ENCODE assay signal across 9 cellular contexts in the genomic region with DNA sequence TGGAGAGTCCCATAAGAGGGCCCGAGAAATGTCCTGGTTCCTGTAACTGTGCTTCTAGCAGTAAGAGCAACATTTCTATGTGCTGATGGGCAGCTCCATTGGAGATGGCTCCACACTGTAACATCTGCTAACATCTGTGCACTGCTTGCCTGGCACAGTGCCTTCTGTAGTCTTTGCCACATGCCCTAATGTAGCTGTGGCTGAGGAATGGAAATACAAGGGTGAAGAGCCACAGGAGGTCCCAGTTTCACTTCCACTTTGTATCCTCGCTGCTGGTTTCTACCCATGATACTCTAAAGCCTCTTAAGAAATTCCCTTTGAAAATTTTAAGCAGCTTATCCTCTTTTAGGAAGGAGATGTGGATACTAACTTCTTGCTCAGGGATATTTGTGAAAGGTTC.
A peak's percentile ranks its signal among the peaks of the same experiment; 100 is the strongest.
DNase-seq lines count a peak whose midpoint lies in the region; ATAC-seq and TF ChIP-seq lines count a peak whose summit lies in the region.
"Had no signal": no experiment of that assay in that cellular context is flagged by ENCODE, and none has a peak within 500 bp of the region (broad histone marks: within the 10 kb centered on the region; RNA-seq: fewer than 3 reads in every experiment).

No MANE protein-coding gene starts in this region.

- H3K4me2 ChIP-seq in neural progenitor cell: peak overlapping the region; percentile 30

- H2AFZ ChIP-seq in neural progenitor cell (replicated peaks): no peak overlapping the region

- peaks cover 12% of the 10 kb centered on the region for H4K20me1 ChIP-seq in neural progenitor cell (ENCODE audit: low read depth)

- H3K4me3 Mint-ChIP-seq in neural progenitor cell: no peak overlapping the region

- H3K4me1 Mint-ChIP-seq in neural progenitor cell: peaks cover 2% of the 10 kb centered on the region

- H3K9me3 Mint-ChIP-seq in neural progenitor cell: no peaks in the 10 kb centered on the region

- H3K36me3 Mint-ChIP-seq in neural progenitor cell: peaks cover 7% of the 10 kb centered on the region

- H3K9ac ChIP-seq in neural progenitor cell: no peak overlapping the region

- no peak for TF ChIP-seq CTCF in neural progenitor cell (IDR thresholded peaks at IDR 0.05)

- H3K36me3 ChIP-seq in neural progenitor cell: no peaks in the 10 kb centered on the region
- H3K36me3 ChIP-seq: upper lobe of left lung had no signal

- H3K27me3 ChIP-seq in neural progenitor cell: no peaks in the 10 kb centered on the region
- H3K27me3 ChIP-seq: upper lobe of left lung had no signal

- no peak overlapping the region for H3K4me3 ChIP-seq in neural progenitor cell

- H3K27ac ChIP-seq in neural progenitor cell: no peak overlapping the region
- H3K27ac ChIP-seq: upper lobe of left lung had no signal

- ATAC-seq in GM18873 (IDR thresholded peaks at IDR 0.05; ENCODE audit: low FRiP score, unreplicated experiment): peak; percentile 86
- ATAC-seq in HG02642 (IDR thresholded peaks at IDR 0.05; ENCODE audit: poor library complexity, unreplicated experiment): peak; percentile 97
- no peak for ATAC-seq in esophagus mucosa

- peaks cover 8% of the 10 kb centered on the region for H3K4me1 ChIP-seq in neural progenitor cell
- H3K4me1 ChIP-seq: upper lobe of left lung had no signal

- peaks cover 2% of the 10 kb centered on the region for H3K27me3 Mint-ChIP-seq in neural progenitor cell (ENCODE audit: insufficient read depth, low read depth)

- DNase-seq in NOMO-1 treated with dmso at 0.1 percent for 144 hours (lab: John Stamatoyannopoulos, UW; ENCODE audit: unreplicated experiment) (peak; percentile 68), neural progenitor cell (ENCODE audit: low spot score) (peak; percentile 54), cortex of kidney (lab: John Stamatoyannopoulos, UW) (no peak), midbrain (lab: John Stamatoyannopoulos, UW) (no peak)
- DNase-seq in activated CD4-positive, alpha-beta T cell treated with anti-CD3 and anti-CD28 coated beads for 4 hours: no peak

- H3K27ac Mint-ChIP-seq in neural progenitor cell: no peak overlapping the region

- H3K79me2 ChIP-seq in neural progenitor cell (ENCODE audit: low read depth): no peaks in the 10 kb centered on the region

- no peaks in the 10 kb centered on the region for H3K9me3 ChIP-seq in neural progenitor cell (ENCODE audit: low read depth)
- H3K9me3 ChIP-seq: upper lobe of left lung had no signal

- H3F3A ChIP-seq in neural progenitor cell (ENCODE audit: low read depth): peaks cover 8% of the 10 kb centered on the region

Comparison
In these comparisons a context has a peak if more than half of its experiments do, and no peak if none do; other contexts are left out.
1. DNase-seq: peak in NOMO-1 treated with dmso at 0.1 percent for 144 hours (single experiment) and neural progenitor cell (single experiment); none in cortex of kidney (single experiment), activated CD4-positive, alpha-beta T cell treated with anti-CD3 and anti-CD28 coated beads for 4 hours (0 of 2) and midbrain (single experiment).